ENCODE assay signal across 11 cellular contexts in genomic region chr7:12066561-12066960, GRCh38.
A peak's percentile ranks its signal among the peaks of the same experiment; 100 is the strongest.
DNase-seq lines count a peak whose midpoint lies in the region; ATAC-seq, FAIRE-seq and TF ChIP-seq lines count a peak whose summit lies in the region.
"Had no signal": no experiment of that assay in that cellular context is flagged by ENCODE, and none has a peak within 500 bp of the region (broad histone marks: within the 10 kb centered on the region; RNA-seq: fewer than 3 reads in every experiment).

No MANE protein-coding gene starts in this region.

- no peaks in the 10 kb centered on the region for H3K9me3 Mint-ChIP-seq in naive B cell

- H3K27ac ChIP-seq in colonic mucosa (no peak overlapping the region), aorta (ENCODE audit: low read depth in 1 of 2, low read length in 2 of 2) (no peak overlapping the region)
- H3K27ac ChIP-seq: skin epidermis had no signal

- H3K4me1 ChIP-seq in colonic mucosa (no peaks in the 10 kb centered on the region), aorta (ENCODE audit: control insufficient read depth in 1 of 2, insufficient read depth in 2 of 2, low read length in 2 of 2) (no peaks in the 10 kb centered on the region)

- H3K27me3 ChIP-seq in colonic mucosa (no peaks in the 10 kb centered on the region), aorta (ENCODE audit: control insufficient read depth in 1 of 2, insufficient read depth in 2 of 2, low read length in 1 of 2) (no peaks in the 10 kb centered on the region)

- H3K4me3 Mint-ChIP-seq in naive B cell = no peak overlapping the region

- H3K4me3 ChIP-seq in colonic mucosa = no peak overlapping the region
- H3K4me3 ChIP-seq in aorta (ENCODE audit: low read length in 2 of 2) = no peak overlapping the region
- H3K4me3 ChIP-seq: skin epidermis had no signal

- TF ChIP-seq POLR2A in GM12892 (IDR thresholded peaks at IDR 0.05; ENCODE audit: low read depth, low read length) = no peak

- DNase-seq in GM12892 (ENCODE audit: insufficient read length) = no peak
- DNase-seq in HPDE6-E6E7 (ENCODE audit: extremely low spot score) = peak; percentile 29
- DNase-seq in SW480 (ENCODE audit: low spot score) = peak; percentile 88
- no peak for DNase-seq in naive B cell
- DNase-seq in colonic mucosa = no peak
- no peak for DNase-seq in C1 segment of cervical spinal cord (lab: John Stamatoyannopoulos, UW)
- DNase-seq in aorta = no peak
- no peak for DNase-seq in Ammon's horn (ENCODE audit: low spot score)
- DNase-seq: activated CD4-positive, alpha-beta T cell treated with anti-CD3 and anti-CD28 coated beads, Interleukin-2, amount 50 U/mL, for 1 hour; SHP77 treated with DMSO at 0.1 percent for 48 hours had no signal

- no peak for TF ChIP-seq CTCF in colonic mucosa (IDR thresholded peaks at IDR 0.05)

- H3K36me3 Mint-ChIP-seq in naive B cell = no peaks in the 10 kb centered on the region

- FAIRE-seq in GM12892 (lab: Jason Lieb, UNC) = peak; percentile 33

- ATAC-seq in naive B cell (ENCODE audit: low read depth in 2 of 2) (peak; percentile 18 to 35), aorta (ENCODE audit: low FRiP score) (no peak)

- H3K9me3 ChIP-seq in colonic mucosa (no peaks in the 10 kb centered on the region), aorta (ENCODE audit: control insufficient read depth, low read length) (no peaks in the 10 kb centered on the region)

- intact Hi-C loops in colonic mucosa (cut with DNase I) (loop anchor here (2.0 to 10.0 kb wide), 3 partner anchors 178 to 639 kb away; no protein-coding TSS in a partner anchor), aorta (cut with DNase I) (no loop called here)

- no peak overlapping the region for H3K9ac ChIP-seq in colonic mucosa (ENCODE audit: low read depth in 2 of 2, low read length in 2 of 2)

- H3K27me3 Mint-ChIP-seq in naive B cell = no peaks in the 10 kb centered on the region

- H3K36me3 ChIP-seq in colonic mucosa = no peaks in the 10 kb centered on the region
- H3K36me3 ChIP-seq in aorta (ENCODE audit: control insufficient read depth in 1 of 2, insufficient read depth in 2 of 2, low read length in 1 of 2) = no peaks in the 10 kb centered on the region

- WGBS in aorta, 2 donors = 81 to 82% methylated on average over 3 of the region's 3 CpGs

- no peaks in the 10 kb centered on the region for H3K4me1 Mint-ChIP-seq in naive B cell

- peak overlapping the region in 1 of 6 donors; percentile 1 for H3K27ac Mint-ChIP-seq in naive B cell

Comparison
In these comparisons a context has a peak if more than half of its experiments do, and no peak if none do; other contexts are left out.
1. DNase-seq: peak in HPDE6-E6E7 (single experiment) and SW480 (single experiment); none in GM12892 (single experiment), naive B cell (single experiment), colonic mucosa (single experiment), C1 segment of cervical spinal cord (0 of 14), aorta (0 of 2) and Ammon's horn (single experiment).